1 cellular context compared by ENCODE assay signal in genomic region chr1:45968941-45969666, GRCh38.
TF ChIP-seq lines count a peak whose summit lies in the region.

No MANE protein-coding gene starts in this region.

TF ChIP-seq in HepG2, 621 proteins besides CTCF, POLR2A, EP300 and RAD21 (continued from another document):
- TF ChIP-seq ZBTB33 (CRISPR knock-in tag; IDR thresholded peaks at IDR 0.05) = peak; percentile 88
